In the genomic region with DNA sequence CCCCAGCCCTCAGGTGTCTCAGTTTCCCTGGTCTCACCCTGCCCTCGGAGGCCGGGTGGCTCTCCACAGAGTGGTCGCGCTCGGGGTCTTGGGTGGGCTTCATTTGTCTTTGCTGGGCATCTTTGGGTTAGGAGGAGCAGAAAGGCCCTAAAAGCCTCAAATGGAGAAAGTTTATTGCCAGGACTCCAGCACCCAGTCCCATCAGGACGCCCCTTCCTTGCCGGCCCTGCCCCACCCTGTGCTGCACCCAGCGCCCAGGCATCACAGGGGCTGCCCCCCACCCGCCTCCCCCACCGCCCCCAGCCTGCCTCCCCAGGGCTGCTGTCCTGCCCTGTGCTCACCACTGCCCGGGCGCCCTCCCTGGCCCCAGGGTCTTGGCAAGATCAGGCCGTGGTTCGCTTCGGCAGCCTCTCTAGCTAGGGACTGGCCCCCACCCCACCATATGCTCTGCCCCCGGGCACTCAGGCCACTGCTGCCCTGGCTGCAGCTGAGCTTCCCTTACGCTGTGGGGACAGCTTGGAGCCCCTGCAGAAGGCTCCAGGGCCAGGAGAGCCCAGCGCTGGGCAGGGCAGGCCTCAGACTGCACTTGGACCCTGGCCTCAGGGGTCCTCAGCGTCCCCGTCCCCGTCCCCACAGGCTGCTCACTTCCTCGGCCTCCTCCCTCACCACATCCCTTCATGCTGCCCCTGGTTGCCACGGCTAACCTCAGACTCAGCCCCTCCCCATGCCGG, we compare ENCODE assay signal across 29 cellular contexts.
"Had no signal": no experiment of that assay in that cellular context is flagged by ENCODE, and none has a peak within 500 bp of the region (broad histone marks: within the 10 kb centered on the region; RNA-seq: fewer than 3 reads in every experiment).

No MANE protein-coding gene starts in this region.

- H3K4me3 ChIP-seq: neural progenitor cell, ovary, psoas muscle, right lobe of liver, sigmoid colon, smooth muscle cell, spleen, suprapubic skin, testis, tibial artery, transverse colon, upper lobe of right lung, uterus had no signal

- H3K4me2 ChIP-seq: neural progenitor cell, smooth muscle cell had no signal

- H3K9me3 ChIP-seq: neutrophil, ovary, psoas muscle, right lobe of liver, sigmoid colon, spleen, suprapubic skin, testis, tibial artery, transverse colon, upper lobe of right lung, uterus had no signal

- H3K4me1 ChIP-seq: parathyroid adenoma, psoas muscle, right lobe of liver had no signal

- H2AFZ ChIP-seq: neural progenitor cell, parathyroid adenoma had no signal

- H3K27ac ChIP-seq: neural progenitor cell, neutrophil, ovary, parathyroid adenoma, psoas muscle, right lobe of liver, sigmoid colon, spleen, suprapubic skin, testis, tibial artery, transverse colon, upper lobe of right lung, uterus had no signal

- ATAC-seq: naive thymus-derived CD4-positive, alpha-beta T cell; natural killer cell; psoas muscle; right cardiac atrium; right lobe of liver; stimulated activated memory B cell treated with anti-CD40 and anti-IgM and Interleukin-4, amounts not matched to agents 10 μg/mL and 1 μg/mL and 100 μg/mL, for 72 hours; stimulated activated naive CD8-positive, alpha-beta T cell treated with anti-CD3 and anti-CD28 coated beads, Interleukin-15, amount 100 ng/mL, for 72 hours; stimulated activated naive CD8-positive, alpha-beta T cell treated with anti-CD3 and anti-CD28 coated beads, Interleukin-15, Interleukin-2, amounts not matched to agents 100 U/mL and 50 U/mL, for 24 hours; upper lobe of right lung had no signal

- DNase-seq: naive thymus-derived CD4-positive, alpha-beta T cell; natural killer cell; nucleus accumbens; ovary; posterior cingulate gyrus; psoas muscle; right lobe of liver; sigmoid colon; spleen; stimulated activated CD4-positive, alpha-beta T cell treated with anti-CD3 and anti-CD28 coated beads, Interleukin-12 subunit alpha, Interleukin-12 subunit beta, amount 100 ng/mL, for 4 hours; stimulated activated CD4-positive, alpha-beta T cell treated with anti-CD3 and anti-CD28 coated beads, Interleukin-1b, Interleukin-23, amount 100 ng/mL, for 48 hours; stimulated activated CD4-positive, alpha-beta T cell treated with anti-CD3 and anti-CD28 coated beads, Interleukin-4, amount 100 ng/mL, for 1 hour; stimulated activated CD4-positive, alpha-beta T cell treated with anti-CD3 and anti-CD28 coated beads, Interleukin-4, amount 100 ng/mL, for 4 hours; stimulated activated CD8-positive, alpha-beta memory T cell treated with anti-CD3 and anti-CD28 coated beads, Interleukin-4, amount 100 ng/mL, for 48 hours; stimulated activated naive CD4-positive, alpha-beta T cell; stimulated activated naive CD8-positive, alpha-beta T cell treated with anti-CD3 and anti-CD28 coated beads, Interleukin-15, amount 100 ng/mL, for 72 hours; stimulated activated naive CD8-positive, alpha-beta T cell treated with anti-CD3 and anti-CD28 coated beads, Interleukin-15, Interleukin-2, amounts not matched to agents 100 U/mL and 50 U/mL, for 24 hours; testis; tibial artery; transverse colon; upper lobe of right lung; uterus had no signal

- H3K27me3 ChIP-seq: neural progenitor cell, ovary, right lobe of liver, sigmoid colon, testis, uterus had no signal

- H3K9ac ChIP-seq: neural progenitor cell, parathyroid adenoma had no signal

- H3K36me3 ChIP-seq: neural progenitor cell, neutrophil, ovary, right lobe of liver, sigmoid colon, spleen, suprapubic skin, tibial artery, transverse colon, upper lobe of right lung, uterus had no signal
